ENCODE assay signal across 9 cellular contexts in genomic region chr6:16136536-16137450, GRCh38. TPM values are rescaled to one million over a fixed set of nuclear protein-coding genes. Genes with fewer than 3 reads are reported as not detected.
DNase-seq lines count a peak whose midpoint lies in the region; ATAC-seq and TF ChIP-seq lines count a peak whose summit lies in the region.
"Had no signal": no experiment of that assay in that cellular context is flagged by ENCODE, and none has a peak within 500 bp of the region (broad histone marks: within the 10 kb centered on the region; RNA-seq: fewer than 3 reads in every experiment).

No MANE protein-coding gene starts in this region.

- POLR2A ChIA-PET in naive thymus-derived CD8-positive, alpha-beta T cell (lab: Charles Lee) = interaction anchor here (1.2 to 2.0 kb wide), 2 partner anchors 8 to 43 kb away, joined by 3 to 5 read pairs; partner anchors contain the start of gene MYLIP

- H3K27ac ChIP-seq in RWPE2 (ENCODE audit: poor library complexity, severe bottlenecking) = no peak overlapping the region

- H3K4me1 Mint-ChIP-seq in brain = peaks cover 85% of the 10 kb centered on the region
- peaks cover 50 to 96% (median 89%) of the 10 kb centered on the region in 4 donors for H3K4me1 Mint-ChIP-seq in naive thymus-derived CD8-positive, alpha-beta T cell
- H3K4me1 Mint-ChIP-seq: neural crest cell had no signal

- no peaks in the 10 kb centered on the region for H3K9me3 ChIP-seq in RWPE2 (ENCODE audit: severe bottlenecking)

- H3K27ac Mint-ChIP-seq in brain = peak overlapping the region in 2 of 5 experiments; percentile 13 to 66
- peak overlapping the region; percentile 10 to 84 (median 61) for H3K27ac Mint-ChIP-seq in naive thymus-derived CD8-positive, alpha-beta T cell

- TF ChIP-seq CTCF in RWPE2 (IDR thresholded peaks at IDR 0.05; ENCODE audit: poor library complexity, severe bottlenecking) (no peak), brain (conservative IDR thresholded peaks at IDR 0.05) (no peak)

- H3K27me3 ChIP-seq in RWPE2 (ENCODE audit: insufficient read depth, poor library complexity, severe bottlenecking) = no peaks in the 10 kb centered on the region

- H3K4me1 ChIP-seq in RWPE2 (ENCODE audit: insufficient read depth, poor library complexity, severe bottlenecking) = peaks cover 21% of the 10 kb centered on the region

- DNase-seq in RWPE2 (ENCODE audit: low spot score) (no peak), NCI-H345 (lab: John Stamatoyannopoulos, UW) (no peak), retina (no peak)
- DNase-seq in naive thymus-derived CD8-positive, alpha-beta T cell = peak in 5 of 10 donors; percentile 15 to 51 (median 27)

- H3K9me3 Mint-ChIP-seq in brain = no peaks in the 10 kb centered on the region
- no peaks in the 10 kb centered on the region for H3K9me3 Mint-ChIP-seq in naive thymus-derived CD8-positive, alpha-beta T cell
- H3K9me3 Mint-ChIP-seq: neural crest cell had no signal

- H3K36me3 ChIP-seq in RWPE2 (ENCODE audit: low read depth) = peaks cover 9% of the 10 kb centered on the region

- peak overlapping the region in 4 of 5 experiments; percentile 2 to 62 (median 48) for H3K4me3 Mint-ChIP-seq in brain
- H3K4me3 Mint-ChIP-seq in naive thymus-derived CD8-positive, alpha-beta T cell = peak overlapping the region; percentile 54 to 91 (median 78)
- H3K4me3 Mint-ChIP-seq: neural crest cell had no signal

- ATAC-seq in GM18868 (IDR thresholded peaks at IDR 0.05; ENCODE audit: unreplicated experiment) (peak; percentile 53), RWPE2 (ENCODE audit: low read depth) (peak; percentile 99), GM21576 (IDR thresholded peaks at IDR 0.05; ENCODE audit: unreplicated experiment) (no peak), HG03025 (IDR thresholded peaks at IDR 0.05; ENCODE audit: low FRiP score, unreplicated experiment) (no peak)
- peak; percentile 55 to 65 for ATAC-seq in naive thymus-derived CD8-positive, alpha-beta T cell

- H3K36me3 Mint-ChIP-seq in brain = peaks cover 31% of the 10 kb centered on the region
- H3K36me3 Mint-ChIP-seq in naive thymus-derived CD8-positive, alpha-beta T cell = peaks cover 16 to 71% (median 27%) of the 10 kb centered on the region in 3 donors

- H3K27me3 Mint-ChIP-seq in brain = peaks cover 4% of the 10 kb centered on the region
- no peaks in the 10 kb centered on the region for H3K27me3 Mint-ChIP-seq in naive thymus-derived CD8-positive, alpha-beta T cell

- no peak overlapping the region for H3K4me3 ChIP-seq in RWPE2 (ENCODE audit: severe bottlenecking)

RNA-seq across cellular contexts. Expression of gene MYLIP, which starts 7.9 kb away (rescaled TPM):
- polyA plus RNA-seq in brain (ENCODE audit: insufficient read depth, low read depth, low replicate concordance) = 9.8 TPM
- 10 to 100 TPM; 23.1 to 23.3 TPM for total RNA-seq in naive thymus-derived CD8-positive, alpha-beta T cell
- 100 to 1,000 TPM in 1 of 3 donors, 10 to 100 TPM in 2; 72.6 to 108 (median 86.8) TPM for polyA plus RNA-seq in naive thymus-derived CD8-positive, alpha-beta T cell

Comparison
In these comparisons a context has a peak if more than half of its experiments do, and no peak if none do; other contexts are left out.
1. ATAC-seq: peak in GM18868 (single experiment), RWPE2 (single experiment) and naive thymus-derived CD8-positive, alpha-beta T cell (2 of 2); none in GM21576 (single experiment) and HG03025 (single experiment).